ENCODE assay signal across 8 cellular contexts in genomic region chr20:51318058-51318960, GRCh38.
A peak's percentile ranks its signal among the peaks of the same experiment; 100 is the strongest.
DNase-seq lines count a peak whose midpoint lies in the region; ATAC-seq, FAIRE-seq and TF ChIP-seq lines count a peak whose summit lies in the region.

No MANE protein-coding gene starts in this region.

- no peak for FAIRE-seq in urothelium cell line (lab: Jason Lieb, UNC)

- peak overlapping the region in 5 of 8 donors; percentile 17 to 87 (median 62) for H3K4me3 Mint-ChIP-seq in naive B cell

- peaks cover 0 to 8% (median 1%) of the 10 kb centered on the region in 3 donors for H3K4me1 Mint-ChIP-seq in naive B cell

- H3K27me3 Mint-ChIP-seq in naive B cell = peaks cover 13 to 60% (median 40%) of the 10 kb centered on the region in 3 donors

- H3K27ac Mint-ChIP-seq in naive B cell = peak overlapping the region in 1 of 6 donors; percentile 19

- TF ChIP-seq CTCF in LNCaP clone FGC (IDR thresholded peaks at IDR 0.05; ENCODE audit: control insufficient read depth, extremely low read depth, insufficient read depth) = peak; percentile 61
- peak; percentile 77 for TF ChIP-seq CTCF in choroid plexus epithelial cell (conservative IDR thresholded peaks at IDR 0.05; ENCODE audit: low read depth, low read length)

- peaks cover 0 to 11% of the 10 kb centered on the region in 2 donors for H3K36me3 Mint-ChIP-seq in naive B cell

- no peak overlapping the region for H3K4me3 ChIP-seq in LNCaP clone FGC (ENCODE audit: low read depth, low read length)
- no peak overlapping the region for H3K4me3 ChIP-seq in choroid plexus epithelial cell (ENCODE audit: low read depth, low read length)

- DNase-seq in D341Med (ENCODE audit: low spot score) (peak; percentile 82), LNCaP clone FGC (ENCODE audit: low read depth) (no peak), choroid plexus epithelial cell (ENCODE audit: low read depth) (peak; percentile 52), naive B cell (peak; percentile 26), urothelium cell line (ENCODE audit: low spot score) (peak; percentile 67), glomerular visceral epithelial cell (ENCODE audit: extremely low spot score) (no peak)

- ATAC-seq in activated CD4-positive, CD25-positive, alpha-beta regulatory T cell treated with anti-CD3 and anti-CD28 coated beads, Interleukin-2, amount 50 U/mL, for 24 hours = peak; percentile 35 to 38
- ATAC-seq in naive B cell (ENCODE audit: low read depth in 2 of 2) (peak in 1 of 2 donors; percentile 50), GM19035 (IDR thresholded peaks at IDR 0.05; ENCODE audit: unreplicated experiment) (no peak)

- H3K9me3 Mint-ChIP-seq in naive B cell = peaks cover 0 to 14% (median 5%) of the 10 kb centered on the region in 7 donors

Comparison
In these comparisons a context has a peak if more than half of its experiments do, and no peak if none do; other contexts are left out.
1. DNase-seq: peak in D341Med (single experiment), choroid plexus epithelial cell (single experiment), naive B cell (single experiment) and urothelium cell line (single experiment); none in LNCaP clone FGC (single experiment) and glomerular visceral epithelial cell (single experiment).